Comparison of ENCODE assay signal across 8 cellular contexts in the genomic region with DNA sequence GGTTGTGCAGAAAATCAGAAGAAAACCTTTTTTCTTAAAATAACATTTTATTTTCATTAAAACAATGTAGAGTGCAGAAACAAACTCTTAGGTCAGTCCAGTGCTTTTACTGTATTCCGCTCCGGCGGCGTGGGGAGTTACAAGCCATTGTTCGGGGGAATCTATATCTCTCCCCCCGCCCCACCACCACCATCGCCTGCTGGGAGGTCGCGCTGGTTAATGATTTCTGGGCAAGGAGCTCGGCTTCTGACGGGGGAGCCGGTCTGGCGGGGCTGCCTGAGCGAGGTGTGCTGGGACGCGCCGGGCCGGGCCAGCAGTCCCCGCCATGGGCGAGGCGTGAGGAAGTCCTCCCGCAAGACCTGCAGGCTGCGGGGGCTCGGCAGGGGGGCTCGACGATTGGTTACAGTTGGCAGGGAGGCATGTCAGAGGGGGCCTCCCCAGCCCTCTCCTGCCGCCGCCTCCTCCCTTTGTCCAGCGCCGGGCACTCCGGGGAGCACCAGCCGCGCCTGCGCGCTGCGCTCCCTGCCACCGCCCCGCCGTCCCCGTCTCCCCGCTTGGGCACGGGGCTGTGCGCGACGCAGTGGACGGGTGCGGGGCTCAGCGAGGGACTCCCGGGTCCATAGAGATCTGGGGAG. TPM values are rescaled to one million over a fixed set of nuclear protein-coding genes. Genes with fewer than 3 reads are reported as not detected.
DNase-seq lines count a peak whose midpoint lies in the region; ATAC-seq and TF ChIP-seq lines count a peak whose summit lies in the region.

No MANE protein-coding gene starts in this region.

- ATAC-seq in HG02642 (IDR thresholded peaks at IDR 0.05; ENCODE audit: poor library complexity, unreplicated experiment) (peak; percentile 19), foreskin keratinocyte (peak; percentile 16), HG03280 (IDR thresholded peaks at IDR 0.05; ENCODE audit: unreplicated experiment) (no peak)
- peak; percentile 55 to 62 for ATAC-seq in natural killer cell treated with Interleukin-12 subunit alpha and Interleukin-12 subunit beta and Interleukin-15 and Interleukin-18, amount 100 ng/mL, for 72 hours

- no peaks in the 10 kb centered on the region for H3K9me3 ChIP-seq in NT2/D1 (ENCODE audit: insufficient read depth, low read length)

- H3K27ac Mint-ChIP-seq in natural killer cell treated with Interleukin-12 subunit alpha and Interleukin-12 subunit beta and Interleukin-15 and Interleukin-18, amount 100 ng/mL, for 72 hours = peak overlapping the region; percentile 75 to 90
- H3K27ac Mint-ChIP-seq in type B pancreatic cell = peak overlapping the region; percentile 96

- H3K27me3 Mint-ChIP-seq in natural killer cell treated with Interleukin-12 subunit alpha and Interleukin-12 subunit beta and Interleukin-15 and Interleukin-18, amount 100 ng/mL, for 72 hours = no peaks in the 10 kb centered on the region
- peaks cover 6% of the 10 kb centered on the region for H3K27me3 Mint-ChIP-seq in type B pancreatic cell

- H3K9me3 Mint-ChIP-seq in natural killer cell treated with Interleukin-12 subunit alpha and Interleukin-12 subunit beta and Interleukin-15 and Interleukin-18, amount 100 ng/mL, for 72 hours = no peaks in the 10 kb centered on the region
- no peaks in the 10 kb centered on the region for H3K9me3 Mint-ChIP-seq in type B pancreatic cell

- peak; percentile 68 for DNase-seq in DMS79 (lab: John Stamatoyannopoulos, UW)
- peak; percentile 57 for DNase-seq in NT2/D1 (ENCODE audit: low read depth, low spot score)
- peak; percentile 20 for DNase-seq in activated gamma-delta T cell treated with Interleukin-2 at 50 U/mL for 16 hours
- peak; percentile 36 to 78 for DNase-seq in foreskin keratinocyte
- peak; percentile 75 for DNase-seq in natural killer cell treated with Interleukin-12 subunit alpha and Interleukin-12 subunit beta and Interleukin-15 and Interleukin-18, amount 100 ng/mL, for 72 hours (ENCODE audit: low spot score)
- peak; percentile 88 for DNase-seq in type B pancreatic cell (ENCODE audit: extremely low spot score, unreplicated experiment)

- peak overlapping the region; percentile 55 for H3K4me3 ChIP-seq in NT2/D1 (ENCODE audit: insufficient read length, low read depth)

- H3K36me3 ChIP-seq in NT2/D1 (ENCODE audit: insufficient read depth, insufficient read length, low read length) = peaks cover 11% of the 10 kb centered on the region

- H3K4me1 Mint-ChIP-seq in natural killer cell treated with Interleukin-12 subunit alpha and Interleukin-12 subunit beta and Interleukin-15 and Interleukin-18, amount 100 ng/mL, for 72 hours (ENCODE audit: low read depth in 2 of 2) = peaks cover 46 to 54% of the 10 kb centered on the region in 2 donors
- peaks cover 48% of the 10 kb centered on the region for H3K4me1 Mint-ChIP-seq in type B pancreatic cell (ENCODE audit: unreplicated experiment)

- H3K27me3 ChIP-seq in NT2/D1 (ENCODE audit: insufficient read depth, insufficient read length) (peaks cover 81% of the 10 kb centered on the region), foreskin keratinocyte (no peaks in the 10 kb centered on the region)

- peak overlapping the region; percentile 86 for H3K4me3 Mint-ChIP-seq in natural killer cell treated with Interleukin-12 subunit alpha and Interleukin-12 subunit beta and Interleukin-15 and Interleukin-18, amount 100 ng/mL, for 72 hours
- peak overlapping the region; percentile 95 for H3K4me3 Mint-ChIP-seq in type B pancreatic cell

- H3K4me1 ChIP-seq in NT2/D1 (ENCODE audit: insufficient read depth, insufficient read length) (peaks cover 10% of the 10 kb centered on the region), foreskin keratinocyte (peaks cover 9% of the 10 kb centered on the region)

- peak overlapping the region; percentile 86 for H3K27ac ChIP-seq in foreskin keratinocyte

- peak overlapping the region; percentile 29 for H3K9ac ChIP-seq in NT2/D1 (ENCODE audit: insufficient read length, low read depth)

- no peak for TF ChIP-seq CTCF in foreskin keratinocyte (conservative IDR thresholded peaks at IDR 0.05)
- TF ChIP-seq CTCF in type B pancreatic cell (conservative IDR thresholded peaks at IDR 0.05) = peak; percentile 15

- peaks cover 14% of the 10 kb centered on the region for H3K36me3 Mint-ChIP-seq in natural killer cell treated with Interleukin-12 subunit alpha and Interleukin-12 subunit beta and Interleukin-15 and Interleukin-18, amount 100 ng/mL, for 72 hours
- peaks cover 14% of the 10 kb centered on the region for H3K36me3 Mint-ChIP-seq in type B pancreatic cell

RNA-seq across cellular contexts. Expression of gene DUSP6, which starts 1.0 kb away (rescaled TPM):
- total RNA-seq in foreskin keratinocyte (163 and 174 TPM in 2 replicates), type B pancreatic cell (ENCODE audit: low replicate concordance) (43.0 TPM in 2 replicates)
- polyA plus RNA-seq in foreskin keratinocyte = 46.0 and 62.1 TPM in 2 replicates
- total RNA-seq in natural killer cell treated with Interleukin-12 subunit alpha and Interleukin-12 subunit beta and Interleukin-15 and Interleukin-18, amount 100 ng/mL, for 72 hours = 10 to 100 TPM; 49.4 to 65.9 TPM

Comparison
In these comparisons a context has a peak if more than half of its experiments do, and no peak if none do; other contexts are left out.
1. DNase-seq: peak in every context shown above with its lines; median percentile 88 in type B pancreatic cell; 75 in natural killer cell treated with Interleukin-12 subunit alpha and Interleukin-12 subunit beta and Interleukin-15 and Interleukin-18, amount 100 ng/mL, for 72 hours; 68 in DMS79; 57 in NT2/D1; 57 in foreskin keratinocyte; 20 in activated gamma-delta T cell treated with Interleukin-2 at 50 U/mL for 16 hours.